1 cellular context compared by ENCODE assay signal in the genomic region with DNA sequence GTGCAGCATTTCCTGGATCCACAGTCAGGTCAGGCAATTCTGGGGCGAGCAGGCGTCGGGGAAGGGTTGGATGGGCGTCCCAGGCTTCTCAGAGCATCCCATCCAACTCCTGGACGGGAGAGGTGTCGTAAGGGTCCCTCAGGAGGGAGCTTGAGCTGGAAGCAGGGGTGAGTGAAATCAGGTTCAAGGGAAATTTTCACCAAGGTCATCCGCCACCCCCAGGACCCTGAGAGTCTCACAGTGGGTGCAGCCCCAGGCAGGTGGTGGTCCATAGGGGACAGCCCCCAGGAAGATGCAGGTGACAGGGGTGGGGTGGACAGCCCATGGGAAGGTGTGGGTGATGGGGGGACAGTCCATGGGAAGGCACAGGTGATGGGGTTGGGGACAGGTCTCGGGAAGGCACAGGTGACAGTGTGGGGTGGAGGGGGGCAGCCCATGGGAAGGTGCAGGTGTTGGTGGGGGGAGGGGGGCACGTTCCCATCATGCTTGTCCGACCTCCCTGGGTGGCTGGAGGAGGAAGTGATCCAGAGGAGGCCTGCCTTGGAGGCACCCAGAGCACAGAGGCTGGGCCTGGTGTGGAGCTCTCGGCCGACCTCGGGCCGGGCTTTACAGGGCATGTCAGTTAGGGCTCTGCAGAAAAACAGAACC.
TF ChIP-seq lines count a peak whose summit lies in the region.

No MANE protein-coding gene starts in this region.

TF ChIP-seq in WTC11, 78 proteins besides CTCF, POLR2A, EP300 and RAD21 (continued from another document):
- TF ChIP-seq, protein P1, sequence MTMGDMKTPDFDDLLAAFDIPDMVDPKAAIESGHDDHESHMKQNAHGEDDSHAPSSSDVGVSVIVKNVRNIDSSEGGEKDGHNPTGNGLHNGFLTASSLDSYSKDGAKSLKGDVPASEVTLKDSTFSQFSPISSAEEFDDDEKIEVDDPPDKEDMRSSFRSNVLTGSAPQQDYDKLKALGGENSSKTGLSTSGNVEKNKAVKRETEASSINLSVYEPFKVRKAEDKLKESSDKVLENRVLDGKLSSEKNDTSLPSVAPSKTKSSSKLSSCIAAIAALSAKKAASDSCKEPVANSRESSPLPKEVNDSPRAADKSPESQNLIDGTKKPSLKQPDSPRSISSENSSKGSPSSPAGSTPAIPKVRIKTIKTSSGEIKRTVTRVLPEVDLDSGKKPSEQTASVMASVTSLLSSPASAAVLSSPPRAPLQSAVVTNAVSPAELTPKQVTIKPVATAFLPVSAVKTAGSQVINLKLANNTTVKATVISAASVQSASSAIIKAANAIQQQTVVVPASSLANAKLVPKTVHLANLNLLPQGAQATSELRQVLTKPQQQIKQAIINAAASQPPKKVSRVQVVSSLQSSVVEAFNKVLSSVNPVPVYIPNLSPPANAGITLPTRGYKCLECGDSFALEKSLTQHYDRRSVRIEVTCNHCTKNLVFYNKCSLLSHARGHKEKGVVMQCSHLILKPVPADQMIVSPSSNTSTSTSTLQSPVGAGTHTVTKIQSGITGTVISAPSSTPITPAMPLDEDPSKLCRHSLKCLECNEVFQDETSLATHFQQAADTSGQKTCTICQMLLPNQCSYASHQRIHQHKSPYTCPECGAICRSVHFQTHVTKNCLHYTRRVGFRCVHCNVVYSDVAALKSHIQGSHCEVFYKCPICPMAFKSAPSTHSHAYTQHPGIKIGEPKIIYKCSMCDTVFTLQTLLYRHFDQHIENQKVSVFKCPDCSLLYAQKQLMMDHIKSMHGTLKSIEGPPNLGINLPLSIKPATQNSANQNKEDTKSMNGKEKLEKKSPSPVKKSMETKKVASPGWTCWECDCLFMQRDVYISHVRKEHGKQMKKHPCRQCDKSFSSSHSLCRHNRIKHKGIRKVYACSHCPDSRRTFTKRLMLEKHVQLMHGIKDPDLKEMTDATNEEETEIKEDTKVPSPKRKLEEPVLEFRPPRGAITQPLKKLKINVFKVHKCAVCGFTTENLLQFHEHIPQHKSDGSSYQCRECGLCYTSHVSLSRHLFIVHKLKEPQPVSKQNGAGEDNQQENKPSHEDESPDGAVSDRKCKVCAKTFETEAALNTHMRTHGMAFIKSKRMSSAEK (CRISPR knock-in tag; IDR thresholded peaks at IDR 0.05; ENCODE audit: borderline replicate concordance), result no peak
- no peak for TF ChIP-seq OVOL2 (CRISPR knock-in tag; IDR thresholded peaks at IDR 0.05; ENCODE audit: borderline replicate concordance)
- no peak for TF ChIP-seq IRF2 (CRISPR knock-in tag; IDR thresholded peaks at IDR 0.05; ENCODE audit: borderline replicate concordance, low read depth)
- no peak for TF ChIP-seq NR1H2 (CRISPR knock-in tag; IDR thresholded peaks at IDR 0.05)
